ENCODE assay signal across 1 cellular context in genomic region chr12:12916135-12916956, GRCh38.
TF ChIP-seq lines count a peak whose summit lies in the region.

No MANE protein-coding gene starts in this region.

TF ChIP-seq in K562, 482 proteins besides CTCF, POLR2A, EP300 and RAD21 (continued from another document and continues in another):
- TF ChIP-seq ZNF318 (IDR thresholded peaks at IDR 0.05; ENCODE audit: borderline replicate concordance in 1 of 2, low read depth in 1 of 2) (no peak), ARHGAP35 (IDR thresholded peaks at IDR 0.05; ENCODE audit: partially characterized antibody) (no peak), ZNF324 (CRISPR knock-in tag; IDR thresholded peaks at IDR 0.05) (no peak), BCOR (IDR thresholded peaks at IDR 0.05) (no peak), HDGF (IDR thresholded peaks at IDR 0.05) (no peak), RBM39 (optimal IDR thresholded peaks at IDR 0.05; ENCODE audit: low read depth, low read length) (no peak), YY1 (IDR thresholded peaks at IDR 0.05; ENCODE audit: borderline replicate concordance in 1 of 3, control insufficient read depth in 1 of 3, extremely low read depth in 1 of 3, insufficient read depth in 3 of 3, insufficient read length in 1 of 3, insufficient replicate concordance in 2 of 3, low read depth in 1 of 3, low read length in 2 of 3) (peak in 2 of 3 experiments; percentile 58 to 60), ASH1L (IDR thresholded peaks at IDR 0.05; ENCODE audit: borderline replicate concordance, low read depth, partially characterized antibody) (no peak), ATF4 (CRISPR knock-in tag; IDR thresholded peaks at IDR 0.05) (no peak), CREM (IDR thresholded peaks at IDR 0.05; ENCODE audit: low read depth) (no peak), EWSR1 (IDR thresholded peaks at IDR 0.05; ENCODE audit: borderline replicate concordance, low read depth, partially characterized antibody) (no peak), ZZZ3 (IDR thresholded peaks at IDR 0.05) (no peak), ZNF592 (IDR thresholded peaks at IDR 0.05) (no peak), GMEB1 (CRISPR knock-in tag; IDR thresholded peaks at IDR 0.05) (no peak), SFPQ (IDR thresholded peaks at IDR 0.05; ENCODE audit: low read depth, low read length) (no peak), PRPF4 (IDR thresholded peaks at IDR 0.05; ENCODE audit: insufficient read depth, low read depth, low read length, poor library complexity, severe bottlenecking) (no peak), CHCHD3 (CRISPR knock-in tag; IDR thresholded peaks at IDR 0.05) (no peak), RFX5 (IDR thresholded peaks at IDR 0.05; ENCODE audit: low read depth, low read length) (no peak), RBM25 (IDR thresholded peaks at IDR 0.05; ENCODE audit: low read depth, low read length, severe bottlenecking) (no peak), PATZ1 (CRISPR knock-in tag; IDR thresholded peaks at IDR 0.05; ENCODE audit: borderline replicate concordance) (no peak), NUFIP1 (IDR thresholded peaks at IDR 0.05; ENCODE audit: partially characterized antibody) (no peak), JUN (IDR thresholded peaks at IDR 0.05; ENCODE audit: borderline replicate concordance, low read depth, low read length) (no peak), JUN (CRISPR knock-in tag; IDR thresholded peaks at IDR 0.05; ENCODE audit: borderline replicate concordance) (no peak), LCOR (CRISPR knock-in tag; IDR thresholded peaks at IDR 0.05) (no peak), KDM1A (IDR thresholded peaks at IDR 0.05) (no peak), GABPB2 (CRISPR knock-in tag; conservative IDR thresholded peaks at IDR 0.05) (no peak), OTX1 (CRISPR knock-in tag; IDR thresholded peaks at IDR 0.05) (no peak), MCM5 (IDR thresholded peaks at IDR 0.05; ENCODE audit: low read depth) (no peak), JUND (IDR thresholded peaks at IDR 0.05; ENCODE audit: borderline replicate concordance, low read depth, low read length) (0 out of 2 replicates have a peak, but pooled peaks have one; percentile 12), JUND (tag; IDR thresholded peaks at IDR 0.05; ENCODE audit: borderline replicate concordance, low read depth, low read length) (no peak), SIN3B (IDR thresholded peaks at IDR 0.05; ENCODE audit: low read depth) (peak; percentile 26; the same call in 1 of the 2 replicates), JUNB (CRISPR knock-in tag; conservative IDR thresholded peaks at IDR 0.05) (no peak), ARID2 (IDR thresholded peaks at IDR 0.05) (peak; percentile 51; the same call in 1 of the 2 replicates), ZNF766 (CRISPR knock-in tag; conservative IDR thresholded peaks at IDR 0.05) (no peak), ELF1 (tag; IDR thresholded peaks at IDR 0.05) (no peak), DACH1 (IDR thresholded peaks at IDR 0.05; ENCODE audit: partially characterized antibody) (no peak)
- TF ChIP-seq, protein P1, sequence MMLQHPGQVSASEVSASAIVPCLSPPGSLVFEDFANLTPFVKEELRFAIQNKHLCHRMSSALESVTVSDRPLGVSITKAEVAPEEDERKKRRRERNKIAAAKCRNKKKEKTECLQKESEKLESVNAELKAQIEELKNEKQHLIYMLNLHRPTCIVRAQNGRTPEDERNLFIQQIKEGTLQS (IDR thresholded peaks at IDR 0.05), result peak; percentile 48; the same call in 1 of the 2 replicates
- TF ChIP-seq, protein P1 (CRISPR knock-in tag; conservative IDR thresholded peaks at IDR 0.05), result no peak
- TF ChIP-seq, protein P2, sequence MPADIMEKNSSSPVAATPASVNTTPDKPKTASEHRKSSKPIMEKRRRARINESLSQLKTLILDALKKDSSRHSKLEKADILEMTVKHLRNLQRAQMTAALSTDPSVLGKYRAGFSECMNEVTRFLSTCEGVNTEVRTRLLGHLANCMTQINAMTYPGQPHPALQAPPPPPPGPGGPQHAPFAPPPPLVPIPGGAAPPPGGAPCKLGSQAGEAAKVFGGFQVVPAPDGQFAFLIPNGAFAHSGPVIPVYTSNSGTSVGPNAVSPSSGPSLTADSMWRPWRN (IDR thresholded peaks at IDR 0.05; ENCODE audit: low read depth), result no peak
- TF ChIP-seq, protein P3, sequence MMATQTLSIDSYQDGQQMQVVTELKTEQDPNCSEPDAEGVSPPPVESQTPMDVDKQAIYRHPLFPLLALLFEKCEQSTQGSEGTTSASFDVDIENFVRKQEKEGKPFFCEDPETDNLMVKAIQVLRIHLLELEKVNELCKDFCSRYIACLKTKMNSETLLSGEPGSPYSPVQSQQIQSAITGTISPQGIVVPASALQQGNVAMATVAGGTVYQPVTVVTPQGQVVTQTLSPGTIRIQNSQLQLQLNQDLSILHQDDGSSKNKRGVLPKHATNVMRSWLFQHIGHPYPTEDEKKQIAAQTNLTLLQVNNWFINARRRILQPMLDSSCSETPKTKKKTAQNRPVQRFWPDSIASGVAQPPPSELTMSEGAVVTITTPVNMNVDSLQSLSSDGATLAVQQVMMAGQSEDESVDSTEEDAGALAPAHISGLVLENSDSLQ (IDR thresholded peaks at IDR 0.05), result no peak
